Comparison of ENCODE assay signal across 14 cellular contexts in the genomic region with DNA sequence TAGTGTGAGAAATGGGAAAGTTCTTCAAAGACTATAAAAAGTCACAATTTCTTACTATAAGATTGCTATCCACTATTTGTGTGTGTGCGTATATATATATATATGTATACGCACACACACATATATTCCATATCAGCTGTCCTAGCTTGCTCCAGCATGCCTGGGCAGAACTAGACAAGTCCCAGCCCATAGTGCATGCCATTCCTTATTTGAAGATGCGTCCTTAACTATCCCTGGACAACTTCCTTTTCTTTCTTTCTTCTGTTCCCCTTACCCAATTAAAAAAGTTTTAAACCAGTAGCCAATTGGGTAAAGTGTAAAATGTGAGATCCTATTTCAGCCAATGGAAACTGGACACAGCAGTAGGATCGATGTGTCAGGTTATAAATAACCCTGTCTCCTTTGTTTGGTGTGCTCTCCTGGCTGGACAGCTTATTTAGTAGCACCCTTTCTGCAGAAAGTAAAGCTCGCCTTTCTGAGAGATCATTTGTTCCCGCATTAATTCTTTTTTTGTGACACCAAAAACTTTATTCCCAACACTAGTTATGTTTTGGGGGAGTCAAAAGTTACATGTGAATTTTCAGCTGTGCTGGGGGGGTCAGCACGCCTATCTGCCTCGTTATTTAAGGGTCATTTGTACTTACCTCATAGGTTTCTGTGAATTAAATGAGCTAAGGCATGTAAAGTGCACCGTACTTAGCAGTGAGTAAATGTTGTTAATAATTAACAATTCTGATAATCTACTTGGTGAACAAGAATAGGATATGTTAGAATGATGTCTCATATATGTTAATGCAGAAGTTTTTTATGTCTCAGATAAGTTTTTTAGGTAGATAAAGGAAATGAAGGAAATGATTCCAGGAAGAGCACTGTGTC. TPM values are rescaled to one million over a fixed set of nuclear protein-coding genes. Genes with fewer than 3 reads are reported as not detected.
DNase-seq lines count a peak whose midpoint lies in the region; ATAC-seq and TF ChIP-seq lines count a peak whose summit lies in the region.
"Had no signal": no experiment of that assay in that cellular context is flagged by ENCODE, and none has a peak within 500 bp of the region (broad histone marks: within the 10 kb centered on the region; RNA-seq: fewer than 3 reads in every experiment).

No MANE protein-coding gene starts in this region.

- H3K79me2 ChIP-seq in osteoblast (ENCODE audit: insufficient read depth, low read length) = peaks cover 81% of the 10 kb centered on the region

- CTCF ChIA-PET in T-cell (lab: Charles Lee) = interaction anchor here (0.5 to 0.6 kb wide), 2 partner anchors 30 to 101 kb away, joined by 3 to 6 read pairs; no protein-coding TSS in a partner anchor

- no peak for TF ChIP-seq CTCF in osteoblast (IDR thresholded peaks at IDR 0.05; ENCODE audit: extremely low read depth, low read depth, low read length)

- H3K4me3 ChIP-seq in osteoblast (ENCODE audit: insufficient read depth, low read length) = no peak overlapping the region
- H3K4me3 ChIP-seq: thoracic aorta had no signal

- POLR2A ChIA-PET in T-cell (lab: Charles Lee) = interaction anchor here in 1 of 2 donors (0.6 kb wide), 1 partner anchor 31 kb away, joined by 5 read pairs; no protein-coding TSS in a partner anchor

- H3K36me3 ChIP-seq in osteoblast (ENCODE audit: insufficient read depth, low read length) = no peaks in the 10 kb centered on the region
- H3K36me3 ChIP-seq: thoracic aorta had no signal

- no peaks in the 10 kb centered on the region for H3K9me3 Mint-ChIP-seq in T-cell
- no peaks in the 10 kb centered on the region for H3K9me3 Mint-ChIP-seq in activated T-helper 2 cell treated with anti-CD3 and anti-CD28 coated beads, Interferon-gamma antibody, Interleukin-2, Interleukin-4, amounts not matched to agents 10 μg/mL and 5 μg/mL and 100 μg/mL, durations not matched to agents 14 hours and 24 hours and 36 hours

- H4K20me1 ChIP-seq in osteoblast (ENCODE audit: insufficient read depth, low read length) = peaks cover 40% of the 10 kb centered on the region

- H3K27me3 Mint-ChIP-seq in T-cell = no peaks in the 10 kb centered on the region
- no peaks in the 10 kb centered on the region for H3K27me3 Mint-ChIP-seq in activated T-helper 2 cell treated with anti-CD3 and anti-CD28 coated beads, Interferon-gamma antibody, Interleukin-2, Interleukin-4, amounts not matched to agents 10 μg/mL and 5 μg/mL and 100 μg/mL, durations not matched to agents 14 hours and 24 hours and 36 hours (ENCODE audit: low read depth)

- intact Hi-C loops in activated T-helper 2 cell treated with anti-CD3 and anti-CD28 coated beads, Interferon-gamma antibody, Interleukin-2, Interleukin-4, amounts not matched to agents 10 μg/mL and 5 μg/mL and 100 μg/mL, durations not matched to agents 14 hours and 24 hours and 36 hours (cut with micrococcal nuclease) = no loop called here
- intact Hi-C loops in sciatic nerve (cut with DNase I) = no loop called here

- H3K27me3 ChIP-seq in osteoblast (ENCODE audit: insufficient read depth, low read length) = no peaks in the 10 kb centered on the region

- H3K36me3 Mint-ChIP-seq in T-cell = no peaks in the 10 kb centered on the region
- peaks cover 6% of the 10 kb centered on the region for H3K36me3 Mint-ChIP-seq in activated T-helper 2 cell treated with anti-CD3 and anti-CD28 coated beads, Interferon-gamma antibody, Interleukin-2, Interleukin-4, amounts not matched to agents 10 μg/mL and 5 μg/mL and 100 μg/mL, durations not matched to agents 14 hours and 24 hours and 36 hours (ENCODE audit: low read depth)

- H3K4me1 Mint-ChIP-seq in T-cell = peaks cover 53 to 68% (median 56%) of the 10 kb centered on the region in 3 donors
- H3K4me1 Mint-ChIP-seq in activated T-helper 2 cell treated with anti-CD3 and anti-CD28 coated beads, Interferon-gamma antibody, Interleukin-2, Interleukin-4, amounts not matched to agents 10 μg/mL and 5 μg/mL and 100 μg/mL, durations not matched to agents 14 hours and 24 hours and 36 hours (ENCODE audit: low read depth) = peaks cover 19% of the 10 kb centered on the region

- peak; percentile 38 for ATAC-seq in HG02571 (IDR thresholded peaks at IDR 0.05; ENCODE audit: unreplicated experiment)
- no peak for ATAC-seq in T-cell (replicated peaks in 1 of 4)
- no peak for ATAC-seq in sciatic nerve
- no peak for ATAC-seq in HG03280 (IDR thresholded peaks at IDR 0.05; ENCODE audit: unreplicated experiment)

- no peak overlapping the region for H3K27ac Mint-ChIP-seq in T-cell
- no peak overlapping the region for H3K27ac Mint-ChIP-seq in activated T-helper 2 cell treated with anti-CD3 and anti-CD28 coated beads, Interferon-gamma antibody, Interleukin-2, Interleukin-4, amounts not matched to agents 10 μg/mL and 5 μg/mL and 100 μg/mL, durations not matched to agents 14 hours and 24 hours and 36 hours

- no peak overlapping the region for H3K4me2 ChIP-seq in osteoblast (ENCODE audit: insufficient read depth, low read length)

- H3K9me3 ChIP-seq in osteoblast (ENCODE audit: low read depth, low read length) = no peaks in the 10 kb centered on the region
- H3K9me3 ChIP-seq: thoracic aorta had no signal

- peaks cover 16% of the 10 kb centered on the region for H3K4me1 ChIP-seq in osteoblast (ENCODE audit: insufficient read depth, low read length)

- DNase-seq in DMS53 (lab: John Stamatoyannopoulos, UW) = peak; percentile 15
- DNase-seq in DMS53 treated with DMSO at 0.1 percent for 48 hours (lab: John Stamatoyannopoulos, UW; ENCODE audit: unreplicated experiment) = no peak
- no peak for DNase-seq in T-cell
- DNase-seq in osteoblast (ENCODE audit: insufficient read length, low spot score, missing footprints) = no peak
- no peak for DNase-seq in activated T-helper 2 cell treated with anti-CD3 and anti-CD28 coated beads, Interferon-gamma antibody, Interleukin-2, Interleukin-4, amounts not matched to agents 10 μg/mL and 5 μg/mL and 100 μg/mL, durations not matched to agents 14 hours and 24 hours and 36 hours (ENCODE audit: low spot score)
- no peak for DNase-seq in sciatic nerve (ENCODE audit: low spot score)
- DNase-seq: activated CD4-positive, alpha-beta T cell treated with anti-CD3 and anti-CD28 coated beads for 4 hours; activated naive CD4-positive, alpha-beta T cell treated with anti-CD3 and anti-CD28 coated beads, Interleukin-2, amount 50 U/mL, for 16 hours; DND-41; SHP77 treated with DMSO at 0.1 percent for 48 hours had no signal

- H2AFZ ChIP-seq in osteoblast (ENCODE audit: low read length) = no peak overlapping the region

- H3K27ac ChIP-seq in osteoblast (ENCODE audit: low read depth, low read length) = peak overlapping the region; percentile 15
- H3K27ac ChIP-seq: 22Rv1, thoracic aorta had no signal

- peak overlapping the region in 2 of 3 donors; percentile 3 to 16 for H3K4me3 Mint-ChIP-seq in T-cell
- H3K4me3 Mint-ChIP-seq in activated T-helper 2 cell treated with anti-CD3 and anti-CD28 coated beads, Interferon-gamma antibody, Interleukin-2, Interleukin-4, amounts not matched to agents 10 μg/mL and 5 μg/mL and 100 μg/mL, durations not matched to agents 14 hours and 24 hours and 36 hours (ENCODE audit: low read depth) = no peak overlapping the region

RNA-seq across cellular contexts. Expression of a gene that starts 40.9 kb away (rescaled TPM):
- 10 to 100 TPM; 37.1 to 97.3 (median 55.7) TPM for total RNA-seq in T-cell
- 20.3 and 33.0 TPM in 2 replicates for total RNA-seq in osteoblast
- total RNA-seq in activated T-helper 2 cell treated with anti-CD3 and anti-CD28 coated beads, Interferon-gamma antibody, Interleukin-2, Interleukin-4, amounts not matched to agents 10 μg/mL and 5 μg/mL and 100 μg/mL, durations not matched to agents 14 hours and 24 hours and 36 hours = 21.8 and 30.7 TPM in 2 replicates
- 52.8 TPM for total RNA-seq in sciatic nerve
